6 cellular contexts compared by ENCODE assay signal in the genomic region with DNA sequence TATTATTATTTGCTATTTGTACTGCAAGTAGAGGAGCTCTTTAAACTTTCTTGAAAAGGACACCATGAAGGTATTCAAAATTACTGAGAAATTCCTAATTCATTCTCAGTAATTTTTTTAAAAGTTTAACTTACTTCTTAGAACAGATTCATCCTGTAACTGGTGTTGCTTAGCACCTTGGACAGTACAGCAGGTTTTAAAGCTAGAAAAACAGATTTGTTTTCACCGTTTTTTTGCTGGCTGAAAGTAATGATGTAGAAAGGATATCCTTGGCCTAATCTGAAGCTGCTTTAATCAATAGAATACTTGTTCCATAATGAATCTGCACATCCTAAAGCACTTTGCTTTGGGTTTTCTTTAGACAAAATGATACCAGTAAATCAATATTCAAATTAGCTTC.
"Had no signal": no experiment of that assay in that cellular context is flagged by ENCODE, and none has a peak within 500 bp of the region (broad histone marks: within the 10 kb centered on the region; RNA-seq: fewer than 3 reads in every experiment).

No MANE protein-coding gene starts in this region.

- DNase-seq: GM23248, H9, HCEC 1CT, KG1 had no signal

- H2AFZ ChIP-seq: GM23248 had no signal

- H3K9ac ChIP-seq: GM23248 had no signal

- H3K27ac ChIP-seq: GM23248, HL-60 had no signal

- H3K4me3 ChIP-seq: GM23248, K562 had no signal
